In genomic region chr1:40838045-40838979, GRCh38 we compare ENCODE assay signal across 15 cellular contexts.
"Had no signal": no experiment of that assay in that cellular context is flagged by ENCODE, and none has a peak within 500 bp of the region (broad histone marks: within the 10 kb centered on the region; RNA-seq: fewer than 3 reads in every experiment).

No MANE protein-coding gene starts in this region.

- H3K27me3 Mint-ChIP-seq: activated naive CD8-positive, alpha-beta T cell treated with anti-CD3 and anti-CD28 coated beads, Interleukin-2, amount 50 U/mL, for 24 hours had no signal

- H3K9me3 Mint-ChIP-seq: activated naive CD8-positive, alpha-beta T cell treated with anti-CD3 and anti-CD28 coated beads, Interleukin-2, amount 50 U/mL, for 24 hours; T-helper 2 cell treated with Interferon-gamma antibody and Interleukin-4, amounts not matched to agents 5 μg/mL and 100 μg/mL, for 36 hours had no signal

- DNase-seq: activated CD4-positive, CD25-positive, alpha-beta regulatory T cell treated with anti-CD3 and anti-CD28 coated beads, Interleukin-2, amount 50 U/mL, for 72 hours; activated naive CD4-positive, alpha-beta T cell; activated naive CD8-positive, alpha-beta T cell treated with anti-CD3 and anti-CD28 coated beads, Interleukin-2, amount 50 U/mL, for 24 hours; activated T-cell treated with anti-CD3 and anti-CD28 coated beads for 4 hours; dorsolateral prefrontal cortex; erythroblast; nephron progenitor cell; pancreas; SW 1271; uterus had no signal

- H3K36me3 ChIP-seq: breast epithelium, lower lobe of right lung, pancreas, tibial nerve, uterus had no signal

- H3K9me3 ChIP-seq: breast epithelium, lower lobe of right lung, pancreas, uterus had no signal

- H3K27ac Mint-ChIP-seq: activated naive CD8-positive, alpha-beta T cell treated with anti-CD3 and anti-CD28 coated beads, Interleukin-2, amount 50 U/mL, for 24 hours; stimulated activated effector memory CD8-positive, alpha-beta T cell treated with anti-CD3 and anti-CD28 coated beads, Interleukin-12 subunit alpha, Interleukin-12 subunit beta, amount 100 ng/mL, for 72 hours; T-helper 2 cell treated with Interferon-gamma antibody and Interleukin-4, amounts not matched to agents 5 μg/mL and 100 μg/mL, for 36 hours had no signal

- H3K27ac ChIP-seq: breast epithelium, dorsolateral prefrontal cortex, lower lobe of right lung, pancreas, tibial nerve, uterus had no signal

- H3K4me3 Mint-ChIP-seq: activated naive CD8-positive, alpha-beta T cell treated with anti-CD3 and anti-CD28 coated beads, Interleukin-2, amount 50 U/mL, for 24 hours; nephron progenitor cell; stimulated activated effector memory CD8-positive, alpha-beta T cell treated with anti-CD3 and anti-CD28 coated beads, Interleukin-12 subunit alpha, Interleukin-12 subunit beta, amount 100 ng/mL, for 72 hours; T-helper 2 cell treated with Interferon-gamma antibody and Interleukin-4, amounts not matched to agents 5 μg/mL and 100 μg/mL, for 36 hours had no signal

- H3K4me1 ChIP-seq: breast epithelium, lower lobe of right lung, pancreas, tibial nerve, uterus had no signal

- H3K27me3 ChIP-seq: breast epithelium, dorsolateral prefrontal cortex, pancreas, uterus had no signal

- H3K4me3 ChIP-seq: breast epithelium, dorsolateral prefrontal cortex, lower lobe of right lung, pancreas, tibial nerve, uterus had no signal

- ATAC-seq: activated naive CD8-positive, alpha-beta T cell treated with anti-CD3 and anti-CD28 coated beads, Interleukin-2, amount 50 U/mL, for 24 hours; pancreas; stimulated activated effector memory CD8-positive, alpha-beta T cell treated with anti-CD3 and anti-CD28 coated beads, Interleukin-12 subunit alpha, Interleukin-12 subunit beta, amount 100 ng/mL, for 72 hours had no signal
